Comparison of ENCODE assay signal across 8 cellular contexts in the genomic region with DNA sequence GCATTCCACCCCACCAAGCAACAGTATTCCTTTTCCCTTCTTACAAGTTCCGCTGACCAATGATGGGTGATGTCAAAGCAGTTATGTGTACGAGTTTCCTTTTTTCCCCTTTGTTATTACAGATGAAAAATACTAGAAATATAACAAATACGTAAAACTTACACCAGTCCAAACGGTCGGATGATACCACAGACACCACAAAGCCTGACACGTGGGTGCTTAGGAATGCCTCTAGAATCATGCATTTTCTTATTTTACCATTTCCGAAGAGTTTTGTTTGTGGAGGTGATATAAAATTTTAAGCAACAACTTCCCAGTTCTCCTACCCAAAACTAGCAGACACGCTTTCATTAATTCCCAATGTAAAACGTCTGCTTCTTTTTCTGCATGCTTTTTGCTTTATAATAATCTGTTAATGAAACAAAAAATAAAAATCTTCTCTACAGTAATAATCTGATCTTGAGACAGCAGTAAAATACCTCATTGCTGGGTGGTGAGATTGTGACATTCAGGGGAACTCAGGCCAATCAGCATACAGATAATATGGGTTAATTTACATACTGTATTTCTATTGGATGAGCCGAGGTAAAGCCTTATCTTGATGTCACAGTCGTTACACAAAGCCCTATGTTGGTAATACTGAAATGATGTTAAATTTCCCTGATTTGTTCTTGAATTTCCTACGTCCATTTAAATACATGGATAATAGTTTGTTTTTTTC. TPM values are rescaled to one million over a fixed set of nuclear protein-coding genes. Genes with fewer than 3 reads are reported as not detected.
DNase-seq lines count a peak whose midpoint lies in the region; TF ChIP-seq lines count a peak whose summit lies in the region.

No MANE protein-coding gene starts in this region.

- in situ Hi-C loops in Caki2 (cut with HindIII; ENCODE audit: low pct_unique_long_range_greater_than_20kb, low sequenced_read_pairs) = no loop called here
- in situ Hi-C loops in GM13976 (cut with MboI; ENCODE audit: low sequenced_read_pairs, unreplicated experiment) = no loop called here

- DNase-seq in Caki2 (ENCODE audit: low read depth) (peak; percentile 76), MG63 (peak; percentile 44), amniotic epithelial cell (ENCODE audit: low read depth) (peak; percentile 95), stromal cell of bone marrow (ENCODE audit: low read depth) (peak; percentile 88), GM13976 (ENCODE audit: low spot score) (no peak)
- DNase-seq in stimulated activated CD8-positive, alpha-beta memory T cell treated with anti-CD3 and anti-CD28 coated beads, Interleukin-4, amount 100 ng/mL, for 48 hours = no peak
- DNase-seq in activated CD4-positive, alpha-beta T cell treated with anti-CD3 and anti-CD28 coated beads, Interleukin-2, amount 50 U/mL, for 1 hour = no peak

- H3K36me3 ChIP-seq in MG63 (no peaks in the 10 kb centered on the region), iPS-15b (ENCODE audit: control insufficient read depth, insufficient read depth, low read length) (no peaks in the 10 kb centered on the region)

- no peak for TF ChIP-seq CTCF in GM13976 (IDR thresholded peaks at IDR 0.05; ENCODE audit: borderline replicate concordance, control extremely low read depth, extremely low read depth, insufficient read depth, missing control alignments)

- no peaks in the 10 kb centered on the region for H3K9me3 ChIP-seq in MG63
- no peaks in the 10 kb centered on the region for H3K9me3 ChIP-seq in iPS-15b (ENCODE audit: control insufficient read depth, insufficient read depth, low read length)

- no peak overlapping the region for H3K9ac ChIP-seq in iPS-15b (ENCODE audit: low read depth, low read length)

- no peaks in the 10 kb centered on the region for H3K4me1 ChIP-seq in iPS-15b (ENCODE audit: control insufficient read depth, insufficient read depth, low read length)

- H3K4me3 ChIP-seq in MG63 (peak overlapping the region; percentile 42), iPS-15b (ENCODE audit: low read depth, low read length) (peak overlapping the region; percentile 78)

- H3K27me3 ChIP-seq in MG63 (no peaks in the 10 kb centered on the region), iPS-15b (ENCODE audit: control insufficient read depth, insufficient read depth, low read length) (peaks cover 42% of the 10 kb centered on the region)

RNA-seq across cellular contexts. Expression of gene GPR85, which starts 0.8 kb away (rescaled TPM):
- total RNA-seq in Caki2 (2014; rRNA removed; shearing (Covaris generic); ENCODE audit: low replicate concordance) = not detected in 2 replicates
- total RNA-seq in MG63 (2014; rRNA removed; shearing (Covaris generic); ENCODE audit: low replicate concordance) = 1.3 and 1.8 TPM in 2 replicates

RNA-seq across cellular contexts. Expression of gene SMIM30, which starts 30.9 kb away (rescaled TPM):
- 62.6 and 68.5 TPM in 2 replicates for total RNA-seq in Caki2 (2014; rRNA removed; shearing (Covaris generic); ENCODE audit: low replicate concordance)
- 44.4 and 45.1 TPM in 2 replicates for total RNA-seq in MG63 (2014; rRNA removed; shearing (Covaris generic); ENCODE audit: low replicate concordance)

Comparison
In these comparisons a context has a peak if more than half of its experiments do, and no peak if none do; other contexts are left out.
1. DNase-seq: peak in Caki2 (single experiment), MG63 (single experiment), amniotic epithelial cell (single experiment) and stromal cell of bone marrow (single experiment); none in GM13976 (single experiment), stimulated activated CD8-positive, alpha-beta memory T cell treated with anti-CD3 and anti-CD28 coated beads, Interleukin-4, amount 100 ng/mL, for 48 hours (single experiment) and activated CD4-positive, alpha-beta T cell treated with anti-CD3 and anti-CD28 coated beads, Interleukin-2, amount 50 U/mL, for 1 hour (single experiment).